Comparison of ENCODE assay signal across 23 cellular contexts in the genomic region with DNA sequence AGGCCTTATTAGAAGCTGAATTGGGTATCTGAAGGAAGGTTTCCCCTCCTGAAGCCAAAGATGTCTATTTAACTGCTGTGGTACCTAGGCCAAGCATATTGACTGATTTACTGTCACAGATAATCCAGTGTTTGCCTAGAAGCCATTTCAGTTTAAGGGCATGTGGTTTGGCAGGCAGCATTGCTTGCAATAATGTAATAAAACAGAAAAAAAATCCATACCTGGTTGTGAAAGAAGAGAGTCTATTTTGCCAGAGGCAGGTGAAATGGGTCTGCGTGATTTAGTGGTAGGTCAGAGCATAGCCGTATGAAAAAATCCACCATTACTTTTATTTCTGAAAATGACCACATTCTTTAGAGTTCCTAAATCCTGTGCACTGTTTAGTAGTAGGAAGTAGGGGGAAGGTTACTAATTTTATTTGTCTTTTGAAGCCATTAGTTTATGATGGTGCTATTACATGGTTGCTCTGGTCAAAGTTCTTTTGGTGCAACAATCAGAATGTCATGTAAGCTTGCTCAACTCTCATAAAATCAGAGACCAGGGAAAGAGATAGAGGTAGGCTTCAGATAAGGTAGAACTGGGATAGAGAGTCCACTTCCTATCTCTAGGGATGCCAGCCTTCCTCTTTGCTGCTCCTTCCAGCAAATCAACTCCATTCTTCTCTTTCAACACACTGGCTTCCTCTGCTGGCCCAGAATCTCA.
"Had no signal": no experiment of that assay in that cellular context is flagged by ENCODE, and none has a peak within 500 bp of the region (broad histone marks: within the 10 kb centered on the region; RNA-seq: fewer than 3 reads in every experiment).

No MANE protein-coding gene starts in this region.

- H3K4me1 ChIP-seq: pancreas, uterus had no signal

- H3K4me3 ChIP-seq: pancreas, skin epidermis, tibial nerve, uterus had no signal

- DNase-seq: activated gamma-delta T cell treated with Interleukin-2 at 50 U/mL for 16 hours; activated T-cell treated with anti-CD3 and anti-CD28 coated beads, Interleukin-2, amount 50 U/mL, for 1 hour; aorta; dermis blood vessel endothelial cell; effector memory CD4-positive, alpha-beta T cell; glutamatergic neuron; hippocampal formation; kidney glomerular epithelial cell; left ventricle myocardium superior; midbrain; nephron progenitor cell; pancreas; right cardiac atrium; stimulated activated CD4-positive, alpha-beta T cell treated with anti-CD3 and anti-CD28 coated beads, Interleukin-2, amount 100 ng/mL, for 24 hours; stimulated activated naive CD8-positive, alpha-beta T cell treated with anti-CD3 and anti-CD28 coated beads, Interleukin-15, amount 100 ng/mL, for 72 hours; T-helper 17 cell; uterus had no signal

- H3K9me3 ChIP-seq: pancreas, uterus had no signal

- ATAC-seq: activated CD4-positive, CD25-positive, alpha-beta regulatory T cell treated with anti-CD3 and anti-CD28 coated beads, Interleukin-2, amount 50 U/mL, for 24 hours; activated naive CD4-positive, alpha-beta T cell treated with anti-CD3 and anti-CD28 coated beads, Interleukin-2, amount 50 U/mL, for 72 hours; esophagus mucosa; left ventricle myocardium superior; pancreas; right cardiac atrium; stimulated activated effector memory CD8-positive, alpha-beta T cell treated with anti-CD3 and anti-CD28 coated beads, Interleukin-12 subunit alpha, Interleukin-12 subunit beta, amount 100 ng/mL, for 72 hours; stimulated activated naive CD8-positive, alpha-beta T cell treated with anti-CD3 and anti-CD28 coated beads, Interleukin-15, amount 100 ng/mL, for 72 hours; T-helper 17 cell had no signal

- H3K36me3 ChIP-seq: pancreas, tibial nerve, uterus had no signal

- H3K27me3 ChIP-seq: pancreas, tibial nerve, uterus had no signal

- H3K27ac ChIP-seq: pancreas, skin epidermis, tibial nerve, uterus had no signal
